ENCODE assay signal across 20 cellular contexts in the genomic region with DNA sequence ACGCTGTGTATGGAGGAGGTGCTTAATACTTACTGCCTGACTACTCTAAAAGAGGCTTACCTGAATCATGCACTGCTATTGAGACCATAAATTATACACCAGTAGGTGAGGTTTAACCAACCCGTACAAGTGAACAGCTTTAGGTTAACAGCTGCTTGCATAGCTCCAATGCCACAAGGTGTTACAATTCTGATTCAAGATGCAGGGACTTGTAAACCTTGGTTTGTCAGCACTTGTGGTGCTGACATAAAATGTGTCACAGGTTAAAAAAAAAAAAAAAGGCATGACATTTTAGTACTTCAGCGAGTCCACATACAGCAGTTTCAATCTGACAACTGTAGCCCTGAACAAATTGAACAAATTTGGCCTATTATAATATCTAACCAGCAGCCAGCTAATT. TPM values are rescaled to one million over a fixed set of nuclear protein-coding genes. Genes with fewer than 3 reads are reported as not detected.
DNase-seq lines count a peak whose midpoint lies in the region; ATAC-seq and TF ChIP-seq lines count a peak whose summit lies in the region.
"Had no signal": no experiment of that assay in that cellular context is flagged by ENCODE, and none has a peak within 500 bp of the region (broad histone marks: within the 10 kb centered on the region; RNA-seq: fewer than 3 reads in every experiment).

No MANE protein-coding gene starts in this region.

- no peaks in the 10 kb centered on the region for H3K27me3 Mint-ChIP-seq in activated T-helper 17 cell treated with anti-CD3 and anti-CD28 coated beads, Interleukin-2, amount 50 U/mL, for 72 hours
- H3K27me3 Mint-ChIP-seq in osteocyte (ENCODE audit: unreplicated experiment) (no peaks in the 10 kb centered on the region), Calu3 (ENCODE audit: unreplicated experiment) (no peaks in the 10 kb centered on the region)
- H3K27me3 Mint-ChIP-seq: B cell; stimulated activated naive CD8-positive, alpha-beta T cell treated with anti-CD3 and anti-CD28 coated beads, Interleukin-15, Interleukin-2, amounts not matched to agents 100 ng/mL and 50 ng/mL, for 24 hours had no signal

- H3K27ac ChIP-seq in HUES64 (ENCODE audit: low read depth, low read length) (peak overlapping the region; percentile 39; the same call in 1 of the 2 replicates), iPS-18a (ENCODE audit: low read length) (no peak overlapping the region), RWPE1 (no peak overlapping the region)
- H3K27ac ChIP-seq: colonic mucosa, KMS-11 had no signal

- DNase-seq in osteocyte (ENCODE audit: extremely low spot score, unreplicated experiment) (no peak), Calu3 (no peak), RWPE1 (ENCODE audit: low spot score) (no peak), NCI-H526 treated with DMSO at 0.1 percent for 48 hours (lab: John Stamatoyannopoulos, UW) (no peak)
- DNase-seq: activated CD4-positive, alpha-beta T cell treated with anti-CD3 and anti-CD28 coated beads, Interleukin-2, amount 50 U/mL, for 4 hours; activated naive CD4-positive, alpha-beta T cell treated with anti-CD3 and anti-CD28 coated beads, Interleukin-2, amount 50 U/mL, for 16 hours; colonic mucosa; left lung; mucosa of descending colon; MV-4-11; NCI-H2029 treated with DMSO at 0.1 percent for 48 hours; stimulated activated CD4-positive, alpha-beta T cell treated with anti-CD3 and anti-CD28 coated beads, Interleukin-2, amount 100 ng/mL, for 24 hours had no signal

- no TSS peak for BruUV-seq in Calu3 (replicated peaks; lab: Mats Ljungman, UMichigan)

- H3K9me3 Mint-ChIP-seq in activated T-helper 17 cell treated with anti-CD3 and anti-CD28 coated beads, Interleukin-2, amount 50 U/mL, for 72 hours = no peaks in the 10 kb centered on the region
- H3K9me3 Mint-ChIP-seq in osteocyte (ENCODE audit: unreplicated experiment) = no peaks in the 10 kb centered on the region
- no peaks in the 10 kb centered on the region for H3K9me3 Mint-ChIP-seq in Calu3 (ENCODE audit: low read depth, unreplicated experiment)
- H3K9me3 Mint-ChIP-seq: stimulated activated naive CD8-positive, alpha-beta T cell treated with anti-CD3 and anti-CD28 coated beads, Interleukin-15, Interleukin-2, amounts not matched to agents 100 ng/mL and 50 ng/mL, for 24 hours had no signal

- H3K9me3 ChIP-seq in HUES64 (ENCODE audit: insufficient read depth, low read depth, low read length) = no peaks in the 10 kb centered on the region
- no peaks in the 10 kb centered on the region for H3K9me3 ChIP-seq in iPS-18a (ENCODE audit: control insufficient read depth, low read depth, low read length)
- H3K9me3 ChIP-seq: colonic mucosa, left lung, mucosa of descending colon, ovary, upper lobe of left lung had no signal

- peak; percentile 69 for ATAC-seq in activated T-helper 17 cell treated with anti-CD3 and anti-CD28 coated beads, Interleukin-2, amount 50 U/mL, for 72 hours (replicated peaks)
- ATAC-seq: left lung, mucosa of descending colon had no signal

- H3K4me1 ChIP-seq in HUES64 (ENCODE audit: insufficient read depth, low read length) (peaks cover 29% of the 10 kb centered on the region), iPS-18a (ENCODE audit: control insufficient read depth, low read depth, low read length) (peaks cover 25% of the 10 kb centered on the region)

- H3K27me3 ChIP-seq in HUES64 (ENCODE audit: insufficient read depth, low read length) = no peaks in the 10 kb centered on the region
- no peaks in the 10 kb centered on the region for H3K27me3 ChIP-seq in iPS-18a (ENCODE audit: control insufficient read depth, insufficient read depth, low read length)
- H3K27me3 ChIP-seq: colonic mucosa, left lung, ovary, upper lobe of left lung had no signal

- H3K4me3 ChIP-seq in HUES64 (ENCODE audit: low read length) (no peak overlapping the region), iPS-18a (ENCODE audit: low read length) (no peak overlapping the region)
- H3K4me3 ChIP-seq: colonic mucosa, left lung, mucosa of descending colon, ovary, upper lobe of left lung had no signal

- H3K9ac ChIP-seq in HUES64 (ENCODE audit: low read depth, low read length) (no peak overlapping the region), iPS-18a (ENCODE audit: low read length) (peak overlapping the region; percentile 1)
- H3K9ac ChIP-seq: KMS-11 had no signal

- CTCF ChIA-PET in Calu3 (lab: Charles Lee) = no interaction called here
- CTCF ChIA-PET in RWPE1 (lab: Yijun Ruan, JAX) = no interaction called here

- H3K36me3 Mint-ChIP-seq in activated T-helper 17 cell treated with anti-CD3 and anti-CD28 coated beads, Interleukin-2, amount 50 U/mL, for 72 hours (ENCODE audit: low read depth) = peaks cover 73% of the 10 kb centered on the region
- H3K36me3 Mint-ChIP-seq in osteocyte (ENCODE audit: unreplicated experiment) = peaks cover 34% of the 10 kb centered on the region
- H3K36me3 Mint-ChIP-seq in Calu3 (ENCODE audit: insufficient read depth, unreplicated experiment) = peaks cover 16% of the 10 kb centered on the region

- WGBS in HUES64 = 88% methylated on average over 3 of the region's 3 CpGs

- H3K4me1 Mint-ChIP-seq in activated T-helper 17 cell treated with anti-CD3 and anti-CD28 coated beads, Interleukin-2, amount 50 U/mL, for 72 hours = peaks cover 21% of the 10 kb centered on the region
- H3K4me1 Mint-ChIP-seq in osteocyte (ENCODE audit: unreplicated experiment) (peaks cover 31% of the 10 kb centered on the region), Calu3 (ENCODE audit: low read depth, unreplicated experiment) (no peaks in the 10 kb centered on the region)

- POLR2A ChIA-PET in RWPE1 (lab: Yijun Ruan, JAX; ENCODE audit: low non-redundant PET) = interaction anchor here (0.6 kb wide), 1 partner anchor 14 kb away, joined by 3 read pairs; no protein-coding TSS in a partner anchor

- intact Hi-C loops in Calu3 (cut with micrococcal nuclease; ENCODE audit: unreplicated experiment) = no loop called here

- H3K4me3 Mint-ChIP-seq in activated T-helper 17 cell treated with anti-CD3 and anti-CD28 coated beads, Interleukin-2, amount 50 U/mL, for 72 hours = no peak overlapping the region
- no peak overlapping the region for H3K4me3 Mint-ChIP-seq in osteocyte (ENCODE audit: unreplicated experiment)
- no peak overlapping the region for H3K4me3 Mint-ChIP-seq in Calu3 (ENCODE audit: low read depth, unreplicated experiment)
- H3K4me3 Mint-ChIP-seq: B cell; stimulated activated naive CD8-positive, alpha-beta T cell treated with anti-CD3 and anti-CD28 coated beads, Interleukin-15, Interleukin-2, amounts not matched to agents 100 ng/mL and 50 ng/mL, for 24 hours had no signal

- TF ChIP-seq CTCF in osteocyte (IDR thresholded peaks at IDR 0.05) = no peak
- TF ChIP-seq CTCF in Calu3 (IDR thresholded peaks at IDR 0.05; ENCODE audit: unreplicated experiment) = no peak
- TF ChIP-seq CTCF in RWPE1 (conservative IDR thresholded peaks at IDR 0.05; ENCODE audit: low read depth) = no peak

- H3K27ac Mint-ChIP-seq in activated T-helper 17 cell treated with anti-CD3 and anti-CD28 coated beads, Interleukin-2, amount 50 U/mL, for 72 hours = no peak overlapping the region
- H3K27ac Mint-ChIP-seq in osteocyte (ENCODE audit: unreplicated experiment) (peak overlapping the region; percentile 41), Calu3 (ENCODE audit: unreplicated experiment) (no peak overlapping the region)
- H3K27ac Mint-ChIP-seq: B cell had no signal

- H3K36me3 ChIP-seq in HUES64 (ENCODE audit: insufficient read depth, low read length) (peaks cover 16% of the 10 kb centered on the region; the same call in 1 of the 2 replicates), iPS-18a (ENCODE audit: control insufficient read depth, low read depth, low read length) (peaks cover 1% of the 10 kb centered on the region)
- H3K36me3 ChIP-seq: colonic mucosa, ovary had no signal

RNA-seq across cellular contexts. Expression of a gene that starts 44.5 kb away (rescaled TPM):
- polyA plus RNA-seq in HUES64 (2013, experiment 1 of 2) = 10.7 TPM
- polyA plus RNA-seq in HUES64 (2013, experiment 2 of 2) = 13.9 TPM
- 10 to 100 TPM in 1 of 2 donors, 1 to 10 TPM in 1; 9.8 to 20.2 TPM for total RNA-seq in activated T-helper 17 cell treated with anti-CD3 and anti-CD28 coated beads, Interleukin-2, amount 50 U/mL, for 72 hours
- total RNA-seq in osteocyte (14.4 and 15.7 TPM in 2 replicates), Calu3 (2022) (28.0 and 28.8 TPM in 2 replicates)

RNA-seq across cellular contexts. Expression of a gene that starts 51.6 kb away (rescaled TPM):
- 13.8 TPM for polyA plus RNA-seq in HUES64 (2013, experiment 1 of 2)
- polyA plus RNA-seq in HUES64 (2013, experiment 2 of 2) = 13.2 TPM
- total RNA-seq in activated T-helper 17 cell treated with anti-CD3 and anti-CD28 coated beads, Interleukin-2, amount 50 U/mL, for 72 hours = 10 to 100 TPM; 70.8 to 75.2 TPM
- total RNA-seq in osteocyte = 49.6 and 52.6 TPM in 2 replicates
- total RNA-seq in Calu3 (2022) = 56.0 TPM in 2 replicates

RNA-seq across cellular contexts. Expression of a gene that starts 54.7 kb away (rescaled TPM):
- 11.9 TPM for polyA plus RNA-seq in HUES64 (2013, experiment 1 of 2)
- 13.9 TPM for polyA plus RNA-seq in HUES64 (2013, experiment 2 of 2)
- 10 to 100 TPM; 61.4 to 68.5 TPM for total RNA-seq in activated T-helper 17 cell treated with anti-CD3 and anti-CD28 coated beads, Interleukin-2, amount 50 U/mL, for 72 hours
- total RNA-seq in osteocyte (42.3 and 43.5 TPM in 2 replicates), Calu3 (2022) (34.5 and 40.4 TPM in 2 replicates)
